Comparison of ENCODE assay signal across 3 cellular contexts in genomic region chr6:67350729-67351128, GRCh38.
"Had no signal": no experiment of that assay in that cellular context is flagged by ENCODE, and none has a peak within 500 bp of the region (broad histone marks: within the 10 kb centered on the region; RNA-seq: fewer than 3 reads in every experiment).

No MANE protein-coding gene starts in this region.

- DNase-seq: GDM1, GF-D8 had no signal

- H3K4me3 ChIP-seq: GM12878 had no signal
